In genomic region chr11:45725776-45726606, GRCh38 we compare ENCODE assay signal across 32 cellular contexts.
DNase-seq lines count a peak whose midpoint lies in the region; ATAC-seq lines count a peak whose summit lies in the region.
"Had no signal": no experiment of that assay in that cellular context is flagged by ENCODE, and none has a peak within 500 bp of the region (broad histone marks: within the 10 kb centered on the region; RNA-seq: fewer than 3 reads in every experiment).

No MANE protein-coding gene starts in this region.

- no peaks in the 10 kb centered on the region for H3K4me1 Mint-ChIP-seq in activated CD4-positive, alpha-beta T cell treated with anti-CD3 and anti-CD28 coated beads, Interleukin-2, amount 10 ng/mL, durations not matched to agents 7 days and 5 days
- H3K4me1 Mint-ChIP-seq: CD4-positive, CD25-positive, alpha-beta regulatory T cell; naive thymus-derived CD4-positive, alpha-beta T cell had no signal

- H3K4me3 Mint-ChIP-seq in activated CD4-positive, alpha-beta T cell treated with anti-CD3 and anti-CD28 coated beads, Interleukin-2, amount 10 ng/mL, durations not matched to agents 7 days and 5 days: no peak overlapping the region
- H3K4me3 Mint-ChIP-seq: CD4-positive, CD25-positive, alpha-beta regulatory T cell; naive thymus-derived CD4-positive, alpha-beta T cell; T-helper 2 cell treated with Interferon-gamma antibody and Interleukin-4, amounts not matched to agents 5 μg/mL and 100 μg/mL, for 36 hours had no signal

- POLR2A ChIA-PET in activated CD4-positive, alpha-beta T cell treated with anti-CD3 and anti-CD28 coated beads, Interleukin-2, amount 10 ng/mL, durations not matched to agents 7 days and 5 days (lab: Charles Lee): no interaction called here

- CTCF ChIA-PET in activated CD4-positive, alpha-beta T cell treated with anti-CD3 and anti-CD28 coated beads, Interleukin-2, amount 10 ng/mL, durations not matched to agents 7 days and 5 days (lab: Charles Lee): no interaction called here

- H3K27ac Mint-ChIP-seq in activated CD4-positive, alpha-beta T cell treated with anti-CD3 and anti-CD28 coated beads, Interleukin-2, amount 10 ng/mL, durations not matched to agents 7 days and 5 days: no peak overlapping the region
- H3K27ac Mint-ChIP-seq: CD4-positive, CD25-positive, alpha-beta regulatory T cell; naive thymus-derived CD4-positive, alpha-beta T cell; T-helper 2 cell treated with Interferon-gamma antibody and Interleukin-4, amounts not matched to agents 5 μg/mL and 100 μg/mL, for 36 hours had no signal

- H3K27ac ChIP-seq in caudate nucleus (ENCODE audit: low read depth, low read length): peak overlapping the region; percentile 63
- H3K27ac ChIP-seq: colonic mucosa, epithelial cell of prostate, lower lobe of right lung, prostate gland had no signal

- ATAC-seq in GM21367 (IDR thresholded peaks at IDR 0.05; ENCODE audit: unreplicated experiment): no peak
- ATAC-seq: GM12878; K562; lower lobe of right lung; naive thymus-derived CD4-positive, alpha-beta T cell; sciatic nerve had no signal

- no peaks in the 10 kb centered on the region for H3K9me3 Mint-ChIP-seq in activated CD4-positive, alpha-beta T cell treated with anti-CD3 and anti-CD28 coated beads, Interleukin-2, amount 10 ng/mL, durations not matched to agents 7 days and 5 days
- H3K9me3 Mint-ChIP-seq: CD4-positive, CD25-positive, alpha-beta regulatory T cell; T-helper 2 cell treated with Interferon-gamma antibody and Interleukin-4, amounts not matched to agents 5 μg/mL and 100 μg/mL, for 36 hours had no signal

- peak; percentile 16 to 20 for DNase-seq in activated CD4-positive, alpha-beta T cell treated with anti-CD3 and anti-CD28 coated beads, Interleukin-2, amount 50 U/mL, for 48 hours
- DNase-seq in activated CD4-positive, alpha-beta T cell treated with anti-CD3 and anti-CD28 coated beads, Interleukin-2, amount 10 ng/mL, durations not matched to agents 7 days and 5 days: no peak
- peak; percentile 22 for DNase-seq in stimulated activated CD4-positive, alpha-beta T cell treated with anti-CD3 and anti-CD28 coated beads, Interleukin-1b, Interleukin-23, amount 100 ng/mL, for 48 hours
- no peak for DNase-seq in stimulated activated CD4-positive, alpha-beta T cell treated with anti-CD3 and anti-CD28 coated beads, Interleukin-12 subunit alpha, Interleukin-12 subunit beta, amount 100 ng/mL, for 4 hours
- DNase-seq in caudate nucleus (lab: John Stamatoyannopoulos, UW) (peak in 3 of 61 donors; percentile 7 to 31 (median 14)), superior temporal gyrus (ENCODE audit: extremely low spot score) (peak; percentile 25), COR-L47 (lab: John Stamatoyannopoulos, UW) (no peak)
- DNase-seq: activated CD4-positive, alpha-beta T cell treated with anti-CD3 and anti-CD28 coated beads, Interleukin-2, amount 50 U/mL, for 1 hour; activated CD8-positive, alpha-beta memory T cell treated with anti-CD3 and anti-CD28 coated beads, Interleukin-2, amount 50 U/mL, for 4 hours; AML-193; aorta; CD4-positive, CD25-positive, alpha-beta regulatory T cell; colonic mucosa; effector memory CD4-positive, alpha-beta T cell; EL; H7; hippocampal formation; lower lobe of right lung; naive thymus-derived CD4-positive, alpha-beta T cell; NCI-H1092; NCI-H1694; NCI-H446 treated with DMSO at 0.1 percent for 48 hours; NCI-H774; nucleus accumbens; trophoblast cell had no signal

- H3K36me3 Mint-ChIP-seq in activated CD4-positive, alpha-beta T cell treated with anti-CD3 and anti-CD28 coated beads, Interleukin-2, amount 10 ng/mL, durations not matched to agents 7 days and 5 days (ENCODE audit: low read depth): no peaks in the 10 kb centered on the region
- H3K36me3 Mint-ChIP-seq: CD4-positive, CD25-positive, alpha-beta regulatory T cell; naive thymus-derived CD4-positive, alpha-beta T cell had no signal

- H3K27me3 Mint-ChIP-seq in activated CD4-positive, alpha-beta T cell treated with anti-CD3 and anti-CD28 coated beads, Interleukin-2, amount 10 ng/mL, durations not matched to agents 7 days and 5 days: peaks cover 4% of the 10 kb centered on the region

Comparison
In these comparisons a context has a peak if more than half of its experiments do, and no peak if none do; other contexts are left out.
1. DNase-seq: peak in activated CD4-positive, alpha-beta T cell treated with anti-CD3 and anti-CD28 coated beads, Interleukin-2, amount 50 U/mL, for 48 hours (2 of 2), stimulated activated CD4-positive, alpha-beta T cell treated with anti-CD3 and anti-CD28 coated beads, Interleukin-1b, Interleukin-23, amount 100 ng/mL, for 48 hours (single experiment) and superior temporal gyrus (single experiment); none in activated CD4-positive, alpha-beta T cell treated with anti-CD3 and anti-CD28 coated beads, Interleukin-2, amount 10 ng/mL, durations not matched to agents 7 days and 5 days (single experiment), stimulated activated CD4-positive, alpha-beta T cell treated with anti-CD3 and anti-CD28 coated beads, Interleukin-12 subunit alpha, Interleukin-12 subunit beta, amount 100 ng/mL, for 4 hours (single experiment) and COR-L47 (single experiment).